ENCODE assay signal across 21 cellular contexts in the genomic region with DNA sequence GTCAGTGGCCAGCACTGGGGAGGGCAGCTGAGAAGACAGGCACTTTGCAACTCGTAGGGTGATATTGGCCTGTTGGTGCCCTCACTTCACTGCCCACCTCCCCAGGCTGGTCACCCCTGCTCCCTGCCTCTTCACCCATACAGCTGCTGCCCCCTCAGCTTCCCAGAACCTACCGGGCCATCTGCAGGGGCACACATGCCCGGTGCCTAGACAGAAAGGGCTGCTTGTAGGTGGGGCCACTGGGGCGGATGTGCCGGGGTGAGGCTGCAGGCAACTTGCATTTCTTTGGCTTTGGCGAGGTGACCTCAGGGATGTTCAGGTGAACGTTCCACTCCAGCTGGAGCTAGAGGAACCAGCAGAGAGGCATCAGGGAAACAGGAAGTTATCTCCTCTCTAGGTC. TPM values are rescaled to one million over a fixed set of nuclear protein-coding genes. Genes with fewer than 3 reads are reported as not detected.
"Had no signal": no experiment of that assay in that cellular context is flagged by ENCODE, and none has a peak within 500 bp of the region (broad histone marks: within the 10 kb centered on the region; RNA-seq: fewer than 3 reads in every experiment).

No MANE protein-coding gene starts in this region.

- H3K36me3 ChIP-seq: breast epithelium, MG63, Peyer's patch had no signal

- DNase-seq: activated B cell treated with CpG ODN at 0.5 μM for 24 hours; activated CD4-positive, alpha-beta T cell treated with anti-CD3 and anti-CD28 coated beads for 1 hour; activated CD4-positive, alpha-beta T cell treated with anti-CD3 and anti-CD28 coated beads, Interleukin-2, amount 50 U/mL, for 1 hour; activated CD8-positive, alpha-beta memory T cell treated with anti-CD3 and anti-CD28 coated beads, Interleukin-2, amount 10 ng/mL, durations not matched to agents 7 days and 5 days; activated effector memory CD4-positive, alpha-beta T cell treated with Interleukin-2 at 50 U/mL for 16 hours; activated naive CD4-positive, alpha-beta T cell; activated T-cell treated with anti-CD3 and anti-CD28 coated beads, Interleukin-2, amount 50 U/mL, for 24 hours; aorta; MG63; NCI-H1092 treated with DMSO at 0.1 percent for 48 hours; NCI-H1417 treated with DMSO at 0.1 percent for 48 hours; NCI-H1694 treated with DMSO at 0.1 percent for 48 hours; NCI-H510A treated with DMSO at 0.1 percent for 48 hours; NK-92 treated with Interleukin-12 subunit alpha and Interleukin-12 subunit beta, amount 100 ng/mL, for 24 hours; Peyer's patch; SHP77; T-helper 2 cell had no signal

- H3K9me3 ChIP-seq: breast epithelium, Peyer's patch had no signal

- H3K27me3 ChIP-seq: breast epithelium, MG63, Peyer's patch had no signal

- FAIRE-seq: TTC549 had no signal

- H3K27me3 Mint-ChIP-seq: activated B cell treated with CpG ODN at 0.5 μM for 24 hours; activated CD8-positive, alpha-beta memory T cell treated with anti-CD3 and anti-CD28 coated beads, Interleukin-2, amount 10 ng/mL, durations not matched to agents 7 days and 5 days; activated naive CD4-positive, alpha-beta T cell treated with anti-CD3 and anti-CD28 coated beads, Interleukin-2, amount 50 U/mL, for 24 hours; activated T-cell treated with anti-CD3 and anti-CD28 coated beads, Interleukin-2, amount 50 U/mL, for 24 hours had no signal

- H3K4me1 Mint-ChIP-seq: activated B cell treated with CpG ODN at 0.5 μM for 24 hours; activated CD8-positive, alpha-beta memory T cell treated with anti-CD3 and anti-CD28 coated beads, Interleukin-2, amount 10 ng/mL, durations not matched to agents 7 days and 5 days; activated naive CD4-positive, alpha-beta T cell treated with anti-CD3 and anti-CD28 coated beads, Interleukin-2, amount 50 U/mL, for 24 hours had no signal

- H3K27ac ChIP-seq: breast epithelium, Peyer's patch had no signal

- H3K4me3 Mint-ChIP-seq: activated B cell treated with CpG ODN at 0.5 μM for 24 hours; activated CD8-positive, alpha-beta memory T cell treated with anti-CD3 and anti-CD28 coated beads, Interleukin-2, amount 10 ng/mL, durations not matched to agents 7 days and 5 days; activated naive CD4-positive, alpha-beta T cell treated with anti-CD3 and anti-CD28 coated beads, Interleukin-2, amount 50 U/mL, for 24 hours; activated T-cell treated with anti-CD3 and anti-CD28 coated beads, Interleukin-2, amount 50 U/mL, for 24 hours; activated T-helper 1 cell treated with anti-CD3 and anti-CD28 coated beads, Interleukin-12 subunit alpha, Interleukin-12 subunit beta, Interleukin-2, Interleukin-4 antibody, amounts not matched to agents 30 ng/mL and 10 ng/mL and 1 ng/mL, durations not matched to agents 14 hours and 24 hours and 36 hours had no signal

- H3K27ac Mint-ChIP-seq: activated B cell treated with CpG ODN at 0.5 μM for 24 hours; activated CD8-positive, alpha-beta memory T cell treated with anti-CD3 and anti-CD28 coated beads, Interleukin-2, amount 10 ng/mL, durations not matched to agents 7 days and 5 days; activated naive CD4-positive, alpha-beta T cell treated with anti-CD3 and anti-CD28 coated beads, Interleukin-2, amount 50 U/mL, for 24 hours; activated T-cell treated with anti-CD3 and anti-CD28 coated beads, Interleukin-2, amount 50 U/mL, for 24 hours; activated T-helper 1 cell treated with anti-CD3 and anti-CD28 coated beads, Interleukin-12 subunit alpha, Interleukin-12 subunit beta, Interleukin-2, Interleukin-4 antibody, amounts not matched to agents 30 ng/mL and 10 ng/mL and 1 ng/mL, durations not matched to agents 14 hours and 24 hours and 36 hours had no signal

- H3K4me3 ChIP-seq: breast epithelium, MG63, Peyer's patch had no signal

- ATAC-seq: activated CD8-positive, alpha-beta memory T cell treated with anti-CD3 and anti-CD28 coated beads, Interleukin-2, amount 10 ng/mL, durations not matched to agents 7 days and 5 days had no signal

- H3K4me1 ChIP-seq: breast epithelium, Peyer's patch had no signal

RNA-seq across cellular contexts. Expression of a gene that starts 17.2 kb away (rescaled TPM):
- total RNA-seq: activated CD8-positive, alpha-beta memory T cell treated with anti-CD3 and anti-CD28 coated beads, Interleukin-2, amount 10 ng/mL, durations not matched to agents 7 days and 5 days had no signal
